ENCODE assay signal across 20 cellular contexts in the genomic region with DNA sequence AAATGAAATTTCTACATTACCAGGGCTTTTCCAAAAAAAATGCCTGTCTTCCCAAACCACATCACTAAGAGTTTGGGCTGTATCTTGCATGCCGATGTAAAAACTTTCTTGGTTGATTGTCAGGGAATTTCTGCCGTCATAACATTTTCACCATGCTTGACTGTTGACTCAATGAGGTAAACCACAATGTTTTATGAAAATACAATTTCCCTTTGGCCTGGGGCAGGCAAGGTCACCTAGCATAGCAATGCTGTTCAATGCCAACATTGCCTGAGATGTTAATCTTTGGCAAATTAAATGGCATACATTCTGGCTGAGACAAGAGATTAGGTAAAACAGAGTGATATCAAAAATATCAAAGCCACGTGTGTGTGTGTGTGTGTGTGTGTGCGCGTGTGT.
DNase-seq lines count a peak whose midpoint lies in the region; ATAC-seq and TF ChIP-seq lines count a peak whose summit lies in the region.
"Had no signal": no experiment of that assay in that cellular context is flagged by ENCODE, and none has a peak within 500 bp of the region (broad histone marks: within the 10 kb centered on the region; RNA-seq: fewer than 3 reads in every experiment).

No MANE protein-coding gene starts in this region.

- H4K91ac ChIP-seq in IMR-90 (ENCODE audit: insufficient read depth, low read depth, low read length) = no peak overlapping the region

- H2BK120ac ChIP-seq in IMR-90 (ENCODE audit: low read depth, low read length) = peak overlapping the region; percentile 56; the same call in 1 of the 2 replicates

- H3K27me3 Mint-ChIP-seq in glutamatergic neuron (ENCODE audit: unreplicated experiment) = no peaks in the 10 kb centered on the region
- H3K27me3 Mint-ChIP-seq: activated CD8-positive, alpha-beta T cell treated with anti-CD3 and anti-CD28 coated beads for 36 hours; activated T-helper 17 cell treated with anti-CD3 and anti-CD28 coated beads, Interleukin-2, amount 50 U/mL, for 72 hours had no signal

- no peak overlapping the region for H3K56ac ChIP-seq in IMR-90 (ENCODE audit: extremely low read depth, insufficient read depth, low read length)

- dilution Hi-C loops in IMR-90 (cut with HindIII; ENCODE audit: low sequenced_read_pairs, unreplicated experiment) = no loop called here

- no peak overlapping the region for H3K27ac Mint-ChIP-seq in glutamatergic neuron (ENCODE audit: unreplicated experiment)
- H3K27ac Mint-ChIP-seq: activated CD8-positive, alpha-beta T cell treated with anti-CD3 and anti-CD28 coated beads for 36 hours; activated T-helper 17 cell treated with anti-CD3 and anti-CD28 coated beads, Interleukin-2, amount 50 U/mL, for 72 hours; H9 had no signal

- no peak overlapping the region for H2AFZ ChIP-seq in IMR-90 (replicated peaks; ENCODE audit: low read length, poor library complexity)

- no TSS peak for BruUV-seq in IMR-90 (replicated peaks; lab: Mats Ljungman, UMichigan)

- no peak overlapping the region for H3K27ac ChIP-seq in IMR-90 (ENCODE audit: insufficient read depth, low read length)
- H3K27ac ChIP-seq: BLaER1, esophagus muscularis mucosa, thoracic aorta had no signal

- 0 out of 2 replicates have a peak overlapping the region, but pooled peaks have one; percentile 13 for H3K4me2 ChIP-seq in IMR-90 (ENCODE audit: low read depth, low read length)
- H3K4me2 ChIP-seq: BLaER1 had no signal

- no peak overlapping the region for H4K5ac ChIP-seq in IMR-90 (ENCODE audit: low read depth, low read length)

- in situ Hi-C loops in IMR-90 (cut with MboI; ENCODE audit: low sequenced_read_pairs) (no loop called here), astrocyte of the cerebellum (cut with HindIII; ENCODE audit: low sequenced_read_pairs) (no loop called here)

- H4K8ac ChIP-seq in IMR-90 (ENCODE audit: low read depth in 2 of 2, low read length in 2 of 2) = no peak overlapping the region

- no peak overlapping the region; the same call in 1 of the 2 replicates for H3K18ac ChIP-seq in IMR-90 (ENCODE audit: low read depth, low read length)

- H3K4me3 Mint-ChIP-seq in glutamatergic neuron (ENCODE audit: unreplicated experiment) = no peak overlapping the region
- H3K4me3 Mint-ChIP-seq: activated CD8-positive, alpha-beta T cell treated with anti-CD3 and anti-CD28 coated beads for 36 hours; activated T-helper 17 cell treated with anti-CD3 and anti-CD28 coated beads, Interleukin-2, amount 50 U/mL, for 72 hours; H9; neural crest cell had no signal

- no peaks in the 10 kb centered on the region for H4K20me1 ChIP-seq in IMR-90 (ENCODE audit: insufficient read depth, low read length)
- H4K20me1 ChIP-seq: BLaER1 had no signal

- H2BK20ac ChIP-seq in IMR-90 (ENCODE audit: low read depth, low read length) = peak overlapping the region; percentile 46; the same call in 1 of the 2 replicates

- no peak overlapping the region for H3K14ac ChIP-seq in IMR-90 (replicated peaks; ENCODE audit: low read depth, low read length)

- ATAC-seq in IMR-90 (ENCODE audit: low read depth) = peak; percentile 74
- no peak for ATAC-seq in GM18505 (IDR thresholded peaks at IDR 0.05; ENCODE audit: unreplicated experiment)
- ATAC-seq: activated CD8-positive, alpha-beta T cell treated with anti-CD3 and anti-CD28 coated beads for 36 hours; activated T-helper 17 cell treated with anti-CD3 and anti-CD28 coated beads, Interleukin-2, amount 50 U/mL, for 72 hours had no signal

- DNase-seq in AG09309 (ENCODE audit: low read depth) = peak; percentile 69
- DNase-seq in IMR-90 = peak; percentile 90
- peak; percentile 83 for DNase-seq in astrocyte of the cerebellum (ENCODE audit: low read depth)
- DNase-seq in iris pigment epithelial cell (ENCODE audit: low read depth) = peak; percentile 83
- DNase-seq in GM20000 (ENCODE audit: low spot score) = no peak
- no peak for DNase-seq in activated CD4-positive, alpha-beta T cell treated with anti-CD3 and anti-CD28 coated beads, Interleukin-2, amount 50 U/mL, for 4 hours
- no peak for DNase-seq in glutamatergic neuron
- DNase-seq: activated CD8-positive, alpha-beta T cell treated with anti-CD3 and anti-CD28 coated beads for 36 hours; amniotic stem cell; dermis blood vessel endothelial cell; DMS153; H9; NCI-H1694 treated with DMSO at 0.1 percent for 48 hours; NCI-H524 had no signal

- H3K4me3 ChIP-seq in AG09309 (ENCODE audit: control insufficient read depth, low read depth, low read length) = no peak overlapping the region
- H3K4me3 ChIP-seq in IMR-90 (ENCODE audit: insufficient read depth, low read depth, low read length) = no peak overlapping the region
- no peak overlapping the region for H3K4me3 ChIP-seq in astrocyte of the cerebellum (ENCODE audit: low read depth, low read length)
- H3K4me3 ChIP-seq: BLaER1, esophagus muscularis mucosa, thoracic aorta had no signal

- H3K9ac ChIP-seq in IMR-90 (ENCODE audit: low read depth, low read length) = no peak overlapping the region
- H3K9ac ChIP-seq: BLaER1 had no signal

- H2BK15ac ChIP-seq in IMR-90 (ENCODE audit: low read depth, low read length) = no peak overlapping the region

- no peak overlapping the region for H2BK5ac ChIP-seq in IMR-90 (ENCODE audit: low read depth, low read length, poor library complexity, severe bottlenecking)

- no peaks in the 10 kb centered on the region for H3K9me3 Mint-ChIP-seq in glutamatergic neuron (ENCODE audit: unreplicated experiment)
- H3K9me3 Mint-ChIP-seq: activated CD8-positive, alpha-beta T cell treated with anti-CD3 and anti-CD28 coated beads for 36 hours; activated T-helper 17 cell treated with anti-CD3 and anti-CD28 coated beads, Interleukin-2, amount 50 U/mL, for 72 hours had no signal

- H3K9me1 ChIP-seq in IMR-90 (ENCODE audit: insufficient read depth, low read length) = peaks cover 6% of the 10 kb centered on the region

- no peaks in the 10 kb centered on the region for H3K36me3 ChIP-seq in IMR-90 (ENCODE audit: control insufficient read depth, insufficient read depth, low read length)
- H3K36me3 ChIP-seq: BLaER1, esophagus muscularis mucosa, thoracic aorta had no signal

- intact Hi-C loops in IMR-90 (cut with micrococcal nuclease) = no loop called here

- H3K36me3 Mint-ChIP-seq in glutamatergic neuron (ENCODE audit: unreplicated experiment) = no peaks in the 10 kb centered on the region

- TF ChIP-seq CTCF in AG09309 (IDR thresholded peaks at IDR 0.05; ENCODE audit: control insufficient read depth, insufficient read depth, low read depth, low read length, missing control alignments) = no peak
- TF ChIP-seq CTCF in IMR-90 (conservative IDR thresholded peaks at IDR 0.05; ENCODE audit: low read depth, low read length) = no peak
- TF ChIP-seq CTCF in astrocyte of the cerebellum (IDR thresholded peaks at IDR 0.05; ENCODE audit: low read depth, low read length, missing control alignments) = no peak
- no peak for TF ChIP-seq CTCF in GM20000 (IDR thresholded peaks at IDR 0.05; ENCODE audit: extremely low read depth, missing control alignments)
- TF ChIP-seq CTCF in glutamatergic neuron (IDR thresholded peaks at IDR 0.05; ENCODE audit: partially characterized antibody, unreplicated experiment) = no peak

- WGBS in IMR-90 (ENCODE audit: extremely low coverage in 2 of 2, insufficient read length in 1 of 2), 2 experiments = no CpG with 5 or more reads among the region's 5 CpGs

- no peak overlapping the region for H3K23ac ChIP-seq in IMR-90 (ENCODE audit: low read depth, low read length)

- CTCF ChIA-PET in IMR-90 (lab: Yijun Ruan, JAX) = no interaction called here

- no peaks in the 10 kb centered on the region for H3K79me1 ChIP-seq in IMR-90 (ENCODE audit: low read depth in 1 of 2, low read length in 2 of 2)

- no peaks in the 10 kb centered on the region for H3K27me3 ChIP-seq in IMR-90 (ENCODE audit: control insufficient read depth, insufficient read depth, low read length)
- H3K27me3 ChIP-seq: BLaER1, esophagus muscularis mucosa had no signal

- H2AK9ac ChIP-seq in IMR-90 (replicated peaks; ENCODE audit: low read depth, low read length, poor library complexity) = no peak overlapping the region

- POLR2A ChIA-PET in IMR-90 (lab: Charles Lee; ENCODE audit: unreplicated experiment) = no interaction called here

- H3K4me1 Mint-ChIP-seq in glutamatergic neuron (ENCODE audit: low read depth, unreplicated experiment) = no peaks in the 10 kb centered on the region
- H3K4me1 Mint-ChIP-seq: activated T-helper 17 cell treated with anti-CD3 and anti-CD28 coated beads, Interleukin-2, amount 50 U/mL, for 72 hours; neural crest cell had no signal

- peaks cover 6% of the 10 kb centered on the region for H3K4me1 ChIP-seq in IMR-90 (ENCODE audit: control insufficient read depth, insufficient read depth, low read length)
- H3K4me1 ChIP-seq: BLaER1, esophagus muscularis mucosa had no signal

- H3K9me3 ChIP-seq in IMR-90 (ENCODE audit: control insufficient read depth, insufficient read depth, low read length) = no peaks in the 10 kb centered on the region
- H3K9me3 ChIP-seq: esophagus muscularis mucosa, thoracic aorta had no signal

- no peak for TF ChIP-seq POLR2A in IMR-90 (IDR thresholded peaks at IDR 0.05; ENCODE audit: low read depth, low read length)
- no peak for TF ChIP-seq POLR2A in GM18505 (IDR thresholded peaks at IDR 0.05; ENCODE audit: borderline replicate concordance, extremely low read depth, insufficient read depth, insufficient read length)

- no peak for TF ChIP-seq RAD21 in IMR-90 (IDR thresholded peaks at IDR 0.05; ENCODE audit: low read length)

- H2AK5ac ChIP-seq in IMR-90 (ENCODE audit: low read depth, low read length) = no peak overlapping the region

- no peak overlapping the region for H3K4ac ChIP-seq in IMR-90 (ENCODE audit: low read depth, low read length)

TF ChIP-seq in IMR-90, 13 proteins besides CTCF, POLR2A, EP300 and RAD21:
- TF ChIP-seq BHLHE40 (IDR thresholded peaks at IDR 0.05; ENCODE audit: low read depth, low read length) = no peak
- no peak for TF ChIP-seq MAZ (IDR thresholded peaks at IDR 0.05; ENCODE audit: borderline replicate concordance, low read depth, low read length)
- TF ChIP-seq RFX5 (IDR thresholded peaks at IDR 0.05; ENCODE audit: low read depth, low read length) = no peak
- no peak for TF ChIP-seq NFE2L2 (IDR thresholded peaks at IDR 0.05; ENCODE audit: low read depth, low read length)

Comparison
In these comparisons a context has a peak if more than half of its experiments do, and no peak if none do; other contexts are left out.
1. DNase-seq: peak in AG09309 (single experiment), IMR-90 (single experiment), astrocyte of the cerebellum (single experiment) and iris pigment epithelial cell (single experiment); none in GM20000 (single experiment), activated CD4-positive, alpha-beta T cell treated with anti-CD3 and anti-CD28 coated beads, Interleukin-2, amount 50 U/mL, for 4 hours (0 of 2) and glutamatergic neuron (single experiment).